In genomic region chr4:42360158-42360557, GRCh38 we compare ENCODE assay signal across 27 cellular contexts. TPM values are rescaled to one million over a fixed set of nuclear protein-coding genes. Genes with fewer than 3 reads are reported as not detected.
DNase-seq lines count a peak whose midpoint lies in the region; ATAC-seq and TF ChIP-seq lines count a peak whose summit lies in the region.
"Had no signal": no experiment of that assay in that cellular context is flagged by ENCODE, and none has a peak within 500 bp of the region (broad histone marks: within the 10 kb centered on the region; RNA-seq: fewer than 3 reads in every experiment).

No MANE protein-coding gene starts in this region.

- no peak for TF ChIP-seq EP300 in tibial nerve (IDR thresholded peaks at IDR 0.05)

- no peak for TF ChIP-seq CTCF in left ventricle myocardium inferior (IDR thresholded peaks at IDR 0.05; ENCODE audit: borderline replicate concordance)
- TF ChIP-seq CTCF in coronary artery (IDR thresholded peaks at IDR 0.05): no peak
- TF ChIP-seq CTCF in tibial nerve (IDR thresholded peaks at IDR 0.05): no peak
- no peak for TF ChIP-seq CTCF in prostate gland (IDR thresholded peaks at IDR 0.05)
- no peak for TF ChIP-seq CTCF in Calu3 (IDR thresholded peaks at IDR 0.05; ENCODE audit: unreplicated experiment)

- no peak overlapping the region for H3K4me3 Mint-ChIP-seq in Calu3 (ENCODE audit: low read depth, unreplicated experiment)
- H3K4me3 Mint-ChIP-seq: activated CD8-positive, alpha-beta T cell treated with anti-CD3 and anti-CD28 coated beads for 36 hours; activated naive CD4-positive, alpha-beta T cell treated with anti-CD3 and anti-CD28 coated beads for 36 hours; CD4-positive, CD25-positive, alpha-beta regulatory T cell; stimulated activated effector memory CD8-positive, alpha-beta T cell treated with anti-CD3 and anti-CD28 coated beads, Interleukin-12 subunit alpha, Interleukin-12 subunit beta, amount 100 ng/mL, for 72 hours; T-helper 2 cell treated with Interferon-gamma antibody and Interleukin-4, amounts not matched to agents 5 μg/mL and 100 μg/mL, for 36 hours had no signal

- no peaks in the 10 kb centered on the region for H3K36me3 ChIP-seq in left ventricle myocardium inferior
- no peaks in the 10 kb centered on the region for H3K36me3 ChIP-seq in tibial nerve
- no peaks in the 10 kb centered on the region for H3K36me3 ChIP-seq in prostate gland

- no TSS peak for BruUV-seq in Calu3 (replicated peaks; lab: Mats Ljungman, UMichigan)

- CTCF ChIA-PET in Calu3 (lab: Charles Lee): no interaction called here

- H3K27ac ChIP-seq in left ventricle myocardium inferior (replicated peaks) (peak overlapping the region; percentile 53), coronary artery (no peak overlapping the region), tibial nerve (peak overlapping the region in 3 of 4 donors; percentile 5 to 48 (median 32)), prostate gland (no peak overlapping the region)
- H3K27ac ChIP-seq: foreskin keratinocyte, HL-60 had no signal

- no peak for ATAC-seq in left ventricle myocardium superior
- ATAC-seq: activated CD8-positive, alpha-beta T cell treated with anti-CD3 and anti-CD28 coated beads for 36 hours; foreskin keratinocyte; stimulated activated effector memory CD8-positive, alpha-beta T cell treated with anti-CD3 and anti-CD28 coated beads, Interleukin-12 subunit alpha, Interleukin-12 subunit beta, amount 100 ng/mL, for 72 hours had no signal

- peaks cover 34% of the 10 kb centered on the region for H3K27me3 Mint-ChIP-seq in Calu3 (ENCODE audit: unreplicated experiment)

- H3K9me3 Mint-ChIP-seq in Calu3 (ENCODE audit: low read depth, unreplicated experiment): peaks cover 3% of the 10 kb centered on the region
- H3K9me3 Mint-ChIP-seq: activated CD8-positive, alpha-beta T cell treated with anti-CD3 and anti-CD28 coated beads for 36 hours; activated naive CD4-positive, alpha-beta T cell treated with anti-CD3 and anti-CD28 coated beads for 36 hours; stimulated activated effector memory CD8-positive, alpha-beta T cell treated with anti-CD3 and anti-CD28 coated beads, Interleukin-12 subunit alpha, Interleukin-12 subunit beta, amount 100 ng/mL, for 72 hours; T-helper 2 cell treated with Interferon-gamma antibody and Interleukin-4, amounts not matched to agents 5 μg/mL and 100 μg/mL, for 36 hours had no signal

- H3K4me1 Mint-ChIP-seq in Calu3 (ENCODE audit: low read depth, unreplicated experiment): no peaks in the 10 kb centered on the region
- H3K4me1 Mint-ChIP-seq: CD4-positive, CD25-positive, alpha-beta regulatory T cell had no signal

- intact Hi-C loops in left ventricle myocardium inferior (cut with micrococcal nuclease) (no loop called here), left ventricle myocardium superior (cut with micrococcal nuclease) (no loop called here), prostate gland (cut with DNase I) (no loop called here), Calu3 (cut with micrococcal nuclease; ENCODE audit: unreplicated experiment) (no loop called here)

- H3K9me3 ChIP-seq in left ventricle myocardium inferior (replicated peaks) (peaks cover 10% of the 10 kb centered on the region), tibial nerve (no peaks in the 10 kb centered on the region), prostate gland (no peaks in the 10 kb centered on the region)

- DNase-seq in left ventricle myocardium inferior (no peak), left ventricle myocardium superior (no peak), coronary artery (ENCODE audit: low spot score) (no peak), left kidney (ENCODE audit: low read depth, low spot score) (peak; percentile 51), tibial nerve (ENCODE audit: low spot score in 2 of 2) (no peak), prostate gland (ENCODE audit: low spot score) (no peak), Calu3 (no peak), glomerular visceral epithelial cell (ENCODE audit: extremely low spot score) (no peak)
- DNase-seq: activated CD8-positive, alpha-beta memory T cell treated with anti-CD3 and anti-CD28 coated beads, Interleukin-2, amount 50 U/mL, for 48 hours; activated CD8-positive, alpha-beta T cell treated with anti-CD3 and anti-CD28 coated beads for 36 hours; activated naive CD4-positive, alpha-beta T cell treated with anti-CD3 and anti-CD28 coated beads for 36 hours; amniotic stem cell; CD4-positive, CD25-positive, alpha-beta regulatory T cell; DMS79 treated with DMSO at 0.1 percent for 48 hours; foreskin keratinocyte; GDM1; mesendoderm; NCI-H446; NCI-H748 treated with DMSO at 0.1 percent for 48 hours; SHP77 treated with DMSO at 0.1 percent for 48 hours; substantia nigra had no signal

- H3K36me3 Mint-ChIP-seq in Calu3 (ENCODE audit: insufficient read depth, unreplicated experiment): no peaks in the 10 kb centered on the region
- H3K36me3 Mint-ChIP-seq: CD4-positive, CD25-positive, alpha-beta regulatory T cell; stimulated activated effector memory CD8-positive, alpha-beta T cell treated with anti-CD3 and anti-CD28 coated beads, Interleukin-12 subunit alpha, Interleukin-12 subunit beta, amount 100 ng/mL, for 72 hours had no signal

- H3K4me3 ChIP-seq in left ventricle myocardium inferior (peak overlapping the region; percentile 39), coronary artery (peak overlapping the region; percentile 38), tibial nerve (peak overlapping the region in 1 of 4 donors; percentile 23), prostate gland (no peak overlapping the region)

- H3K27ac Mint-ChIP-seq in Calu3 (ENCODE audit: unreplicated experiment): no peak overlapping the region
- H3K27ac Mint-ChIP-seq: activated CD8-positive, alpha-beta T cell treated with anti-CD3 and anti-CD28 coated beads for 36 hours; activated naive CD4-positive, alpha-beta T cell treated with anti-CD3 and anti-CD28 coated beads for 36 hours; CD4-positive, CD25-positive, alpha-beta regulatory T cell; progenitor cell of endocrine pancreas; stimulated activated effector memory CD8-positive, alpha-beta T cell treated with anti-CD3 and anti-CD28 coated beads, Interleukin-12 subunit alpha, Interleukin-12 subunit beta, amount 100 ng/mL, for 72 hours; T-helper 2 cell treated with Interferon-gamma antibody and Interleukin-4, amounts not matched to agents 5 μg/mL and 100 μg/mL, for 36 hours had no signal

- peaks cover 2% of the 10 kb centered on the region for H3K4me1 ChIP-seq in left ventricle myocardium inferior
- H3K4me1 ChIP-seq in tibial nerve: peaks cover 0 to 9% (median 0%) of the 10 kb centered on the region in 4 donors
- H3K4me1 ChIP-seq in prostate gland (replicated peaks): no peaks in the 10 kb centered on the region
- H3K4me1 ChIP-seq: foreskin keratinocyte had no signal

- TF ChIP-seq POLR2A in tibial nerve (IDR thresholded peaks at IDR 0.05) (no peak), prostate gland (IDR thresholded peaks at IDR 0.05) (no peak)

- 9 to 19% methylated on average over 1 of the region's 1 CpG for WGBS in tibial nerve, 2 donors
- WGBS in prostate gland: 6% methylated on average over 1 of the region's 1 CpG

- H3K27me3 ChIP-seq in left ventricle myocardium inferior (ENCODE audit: low read depth): peaks cover 15% of the 10 kb centered on the region
- no peaks in the 10 kb centered on the region for H3K27me3 ChIP-seq in tibial nerve
- H3K27me3 ChIP-seq in prostate gland (replicated peaks; ENCODE audit: insufficient read depth): no peaks in the 10 kb centered on the region
- H3K27me3 ChIP-seq: foreskin keratinocyte had no signal

RNA-seq across cellular contexts. Expression of gene SHISA3, which starts 37.1 kb away (rescaled TPM):
- total RNA-seq in left ventricle myocardium inferior: 8.1 TPM
- 5.4 TPM for total RNA-seq in left ventricle myocardium superior
- 10 to 100 TPM in 3 of 4 donors, 1 to 10 TPM in 1; 6.9 to 55.5 (median 37.5) TPM for total RNA-seq in tibial nerve
- under 1 TPM in 1 of 2 donors, not detected in 1; 0.36 TPM for total RNA-seq in prostate gland
- not detected in 2 replicates for total RNA-seq in Calu3 (2022)
- total RNA-seq: bronchial epithelial cell; CD4-positive, CD25-positive, alpha-beta regulatory T cell; foreskin keratinocyte; myocyte had no signal

Comparison
In these comparisons a context has a peak if more than half of its experiments do, and no peak if none do; other contexts are left out.
1. H3K27ac ChIP-seq: peak in left ventricle myocardium inferior (single experiment) and tibial nerve (3 of 4); none in coronary artery (0 of 2) and prostate gland (0 of 2).
2. H3K4me3 ChIP-seq: peak in left ventricle myocardium inferior (single experiment) and coronary artery (single experiment); none in prostate gland (0 of 2).